ENCODE assay signal across 8 cellular contexts in genomic region chr19:46009530-46010510, GRCh38.
DNase-seq lines count a peak whose midpoint lies in the region; ATAC-seq lines count a peak whose summit lies in the region.

No MANE protein-coding gene starts in this region.

- no peak for ATAC-seq in GM21515 (IDR thresholded peaks at IDR 0.05; ENCODE audit: unreplicated experiment)

- DNase-seq in NCI-H510A treated with DMSO at 0.1 percent for 48 hours (lab: John Stamatoyannopoulos, UW) (peak; percentile 33), NCI-H510A (lab: John Stamatoyannopoulos, UW) (no peak), NCI-H2029 treated with DMSO at 0.1 percent for 48 hours (lab: John Stamatoyannopoulos, UW) (peak; percentile 38), left kidney (ENCODE audit: low read depth, low spot score) (peak; percentile 81)
- DNase-seq in activated CD4-positive, CD25-positive, alpha-beta regulatory T cell treated with anti-CD3 and anti-CD28 coated beads, Interleukin-2, amount 50 U/mL, for 16 hours (ENCODE audit: low read depth, low spot score), result peak; percentile 47
- DNase-seq in central memory CD4-positive, alpha-beta T cell, result peak; percentile 49
- DNase-seq in stimulated activated CD4-positive, alpha-beta T cell treated with anti-CD3 and anti-CD28 coated beads, Interleukin-4, amount 100 ng/mL, for 4 hours, result peak; percentile 41 to 59
